1 cellular context compared by ENCODE assay signal in genomic region chr19:8097681-8098567, GRCh38.
TF ChIP-seq lines count a peak whose summit lies in the region.

No MANE protein-coding gene starts in this region.

TF ChIP-seq in K562, 482 proteins besides CTCF, POLR2A, EP300 and RAD21 (continued from another document):
- TF ChIP-seq CREB5 (CRISPR knock-in tag; IDR thresholded peaks at IDR 0.05) (no peak), TAF7 (tag; IDR thresholded peaks at IDR 0.05) (no peak), NFIX (CRISPR knock-in tag; IDR thresholded peaks at IDR 0.05; ENCODE audit: low read depth) (no peak)
